In the genomic region with DNA sequence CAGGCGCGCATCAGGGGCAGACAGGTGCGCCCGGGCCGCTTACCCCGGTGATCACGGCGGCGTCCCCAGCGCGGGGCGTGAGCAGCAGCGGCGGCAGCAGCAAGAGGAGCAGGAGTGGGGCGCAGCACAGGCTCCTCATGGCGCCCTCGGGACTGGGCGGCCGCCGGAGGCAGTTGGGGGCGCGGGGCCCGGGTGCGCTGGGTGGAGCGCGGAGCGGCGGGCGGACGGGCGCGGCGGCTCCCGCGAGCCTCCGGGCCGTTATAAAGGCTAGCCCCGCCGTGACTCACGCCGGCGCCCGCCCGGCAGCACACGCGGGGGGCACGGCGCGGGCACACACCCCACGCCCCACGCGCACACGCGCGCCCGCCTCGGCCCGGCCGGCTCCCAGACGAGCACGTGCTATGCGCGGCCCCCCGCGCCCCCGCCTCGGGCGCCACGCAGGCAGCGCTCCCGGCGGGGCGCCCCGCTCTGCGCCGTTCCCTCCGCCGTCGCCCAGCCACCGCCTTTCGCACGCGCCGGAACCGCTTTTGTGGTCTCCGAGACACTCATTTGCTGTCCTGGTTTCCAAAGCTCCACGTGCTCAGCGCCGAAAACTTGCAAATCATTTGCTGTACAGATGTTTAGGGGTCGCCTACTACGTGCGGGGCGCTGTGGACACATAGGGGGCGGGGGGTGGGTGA, we compare ENCODE assay signal across 9 cellular contexts. TPM values are rescaled to one million over a fixed set of nuclear protein-coding genes. Genes with fewer than 3 reads are reported as not detected.
DNase-seq lines count a peak whose midpoint lies in the region; ATAC-seq and TF ChIP-seq lines count a peak whose summit lies in the region.
"Had no signal": no experiment of that assay in that cellular context is flagged by ENCODE, and none has a peak within 500 bp of the region (broad histone marks: within the 10 kb centered on the region; RNA-seq: fewer than 3 reads in every experiment).

A gene with protein sequence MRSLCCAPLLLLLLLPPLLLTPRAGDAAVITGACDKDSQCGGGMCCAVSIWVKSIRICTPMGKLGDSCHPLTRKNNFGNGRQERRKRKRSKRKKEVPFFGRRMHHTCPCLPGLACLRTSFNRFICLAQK (minus strand): TSS at position 235 of the 680 bp plus-strand sequence. CDS start 96 bp downstream, at position 139.

- intact Hi-C loops in OCI-LY7 (cut with micrococcal nuclease; ENCODE audit: unreplicated experiment), result no loop called here

- H3K9me2 ChIP-seq in OCI-LY7 (ENCODE audit: insufficient read depth, low read length), result no peaks in the 10 kb centered on the region

- no peak for TF ChIP-seq CTCF in HEK293 (tag by site-specific recombination; IDR thresholded peaks at IDR 0.05)
- TF ChIP-seq CTCF in epithelial cell of proximal tubule (conservative IDR thresholded peaks at IDR 0.05; ENCODE audit: low read depth, low read length), result no peak
- TF ChIP-seq CTCF in retinal pigment epithelial cell (conservative IDR thresholded peaks at IDR 0.05; ENCODE audit: low read depth, low read length), result no peak
- TF ChIP-seq CTCF in OCI-LY7 (conservative IDR thresholded peaks at IDR 0.05; ENCODE audit: low read length), result no peak

- H3K9me3 ChIP-seq in HEK293 (ENCODE audit: control insufficient read depth, insufficient read depth, low read depth, low read length) (no peaks in the 10 kb centered on the region), OCI-LY7 (ENCODE audit: low read length) (no peaks in the 10 kb centered on the region)

- POLR2A ChIA-PET in HEK293 (lab: Yijun Ruan, JAX), result no interaction called here
- POLR2A ChIA-PET in OCI-LY7 (lab: Charles Lee), result no interaction called here

- H3K4me3 ChIP-seq in HEK293 (ENCODE audit: low read depth, low read length) (peak within 1 kb of the TSS; percentile 48), epithelial cell of proximal tubule (ENCODE audit: low read depth, low read length) (peak within 1 kb of the TSS; percentile 38), retinal pigment epithelial cell (ENCODE audit: low read length) (peak within 1 kb of the TSS; percentile 27), OCI-LY7 (ENCODE audit: low read depth, low read length, poor library complexity, severe bottlenecking) (no peak within 1 kb of the TSS)

- H3K4me1 ChIP-seq in HEK293 (ENCODE audit: control insufficient read depth, insufficient read depth, low read length) (0 out of 2 replicates have a peak, but pooled peaks cover 2% of the 10 kb centered on the region), OCI-LY7 (ENCODE audit: insufficient read depth, low read length, poor library complexity, severe bottlenecking) (no peaks in the 10 kb centered on the region)

- DNase-seq in activated CD4-positive, alpha-beta T cell treated with anti-CD3 and anti-CD28 coated beads for 48 hours, result peak; percentile 56
- DNase-seq in epithelial cell of proximal tubule (ENCODE audit: low read depth), result no peak
- no peak for DNase-seq in retinal pigment epithelial cell (ENCODE audit: low read depth)
- no peak for DNase-seq in NCI-H1436 (lab: John Stamatoyannopoulos, UW)
- no peak for DNase-seq in OCI-LY7 (ENCODE audit: low spot score)

- no peak for ATAC-seq in HG03378 (IDR thresholded peaks at IDR 0.05; ENCODE audit: unreplicated experiment)
- ATAC-seq in GM21423 (IDR thresholded peaks at IDR 0.05; ENCODE audit: unreplicated experiment), result no peak

- H3K79me2 ChIP-seq in OCI-LY7 (ENCODE audit: insufficient read depth, low read depth, low read length), result no peaks in the 10 kb centered on the region

- no TSS peak for BruUV-seq in OCI-LY7 (replicated peaks; lab: Mats Ljungman, UMichigan)

- H2AFZ ChIP-seq in OCI-LY7 (ENCODE audit: low read length), result no peak within 1 kb of the TSS

- H4K20me1 ChIP-seq in OCI-LY7 (ENCODE audit: insufficient read depth, low read length), result no peaks in the 10 kb centered on the region

- peak within 1 kb of the TSS; percentile 34; the same call in 1 of the 2 replicates for H3K27ac ChIP-seq in HEK293 (ENCODE audit: extremely low read depth, low read depth, low read length)
- H3K27ac ChIP-seq in OCI-LY7 (ENCODE audit: low read depth, low read length, poor library complexity, severe bottlenecking), result no peak within 1 kb of the TSS
- H3K27ac ChIP-seq: KMS-11 had no signal

- H3K36me3 ChIP-seq in HEK293 (ENCODE audit: control insufficient read depth in 2 of 2, insufficient read depth in 1 of 2, low read length in 2 of 2) (no peaks in the 10 kb centered on the region), OCI-LY7 (ENCODE audit: insufficient read depth, low read length) (no peaks in the 10 kb centered on the region)

- no peak within 1 kb of the TSS for H3K4me2 ChIP-seq in OCI-LY7 (ENCODE audit: low read length)
- H3K4me2 ChIP-seq: KMS-11 had no signal

- CTCF ChIA-PET in HEK293 (lab: Yijun Ruan, JAX) (no interaction called here), OCI-LY7 (lab: Charles Lee; ENCODE audit: unreplicated experiment) (no interaction called here)

TF ChIP-seq in HEK293, 187 proteins besides CTCF, POLR2A, EP300 and RAD21:
- TF ChIP-seq, protein P1, sequence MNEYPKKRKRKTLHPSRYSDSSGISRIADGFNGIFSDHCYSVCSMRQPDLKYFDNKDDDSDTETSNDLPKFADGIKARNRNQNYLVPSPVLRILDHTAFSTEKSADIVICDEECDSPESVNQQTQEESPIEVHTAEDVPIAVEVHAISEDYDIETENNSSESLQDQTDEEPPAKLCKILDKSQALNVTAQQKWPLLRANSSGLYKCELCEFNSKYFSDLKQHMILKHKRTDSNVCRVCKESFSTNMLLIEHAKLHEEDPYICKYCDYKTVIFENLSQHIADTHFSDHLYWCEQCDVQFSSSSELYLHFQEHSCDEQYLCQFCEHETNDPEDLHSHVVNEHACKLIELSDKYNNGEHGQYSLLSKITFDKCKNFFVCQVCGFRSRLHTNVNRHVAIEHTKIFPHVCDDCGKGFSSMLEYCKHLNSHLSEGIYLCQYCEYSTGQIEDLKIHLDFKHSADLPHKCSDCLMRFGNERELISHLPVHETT (tag by site-specific recombination; IDR thresholded peaks at IDR 0.05), result no peak
- TF ChIP-seq ZNF341 (tag by site-specific recombination; IDR thresholded peaks at IDR 0.05; ENCODE audit: low read depth) (peak; percentile 33), ZBTB20 (tag by site-specific recombination; IDR thresholded peaks at IDR 0.05) (0 out of 2 replicates have a peak, but pooled peaks have one; percentile 53), ZNF555 (tag by site-specific recombination; conservative IDR thresholded peaks at IDR 0.05) (no peak), SP3 (tag by site-specific recombination; IDR thresholded peaks at IDR 0.05) (no peak), GLIS2 (tag by site-specific recombination; IDR thresholded peaks at IDR 0.05) (0 out of 2 replicates have a peak, but pooled peaks have one; percentile 1), ZBTB8A (tag by site-specific recombination; IDR thresholded peaks at IDR 0.05) (peak; percentile 79), ZBTB48 (tag by site-specific recombination; IDR thresholded peaks at IDR 0.05) (peak; percentile 4; the same call in 1 of the 2 replicates), ZEB2 (tag by site-specific recombination; IDR thresholded peaks at IDR 0.05) (peak; percentile 6; the same call in 1 of the 2 replicates), SP7 (tag by site-specific recombination; IDR thresholded peaks at IDR 0.05) (no peak), ZNF777 (tag by site-specific recombination; IDR thresholded peaks at IDR 0.05; ENCODE audit: borderline replicate concordance) (peak; percentile 24; the same call in 1 of the 2 replicates)
- TF ChIP-seq, protein P2, sequence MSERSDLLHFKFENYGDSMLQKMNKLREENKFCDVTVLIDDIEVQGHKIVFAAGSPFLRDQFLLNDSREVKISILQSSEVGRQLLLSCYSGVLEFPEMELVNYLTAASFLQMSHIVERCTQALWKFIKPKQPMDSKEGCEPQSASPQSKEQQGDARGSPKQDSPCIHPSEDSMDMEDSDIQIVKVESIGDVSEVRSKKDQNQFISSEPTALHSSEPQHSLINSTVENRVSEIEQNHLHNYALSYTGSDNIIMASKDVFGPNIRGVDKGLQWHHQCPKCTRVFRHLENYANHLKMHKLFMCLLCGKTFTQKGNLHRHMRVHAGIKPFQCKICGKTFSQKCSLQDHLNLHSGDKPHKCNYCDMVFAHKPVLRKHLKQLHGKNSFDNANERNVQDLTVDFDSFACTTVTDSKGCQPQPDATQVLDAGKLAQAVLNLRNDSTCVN (tag by site-specific recombination; optimal IDR thresholded peaks at IDR 0.05), result peak; percentile 63

RNA-seq across cellular contexts. Expression of the gene that starts here (rescaled TPM):
- total RNA-seq in epithelial cell of proximal tubule (not detected in 2 replicates), OCI-LY7 (2022) (not detected in 2 replicates)
- not detected in 2 replicates for total RNA-seq in OCI-LY7 (2014; rRNA removed; shearing (Covaris generic))
